Comparison of ENCODE assay signal across 14 cellular contexts in genomic region chr10:48418189-48418588, GRCh38.
"Had no signal": no experiment of that assay in that cellular context is flagged by ENCODE, and none has a peak within 500 bp of the region (broad histone marks: within the 10 kb centered on the region; RNA-seq: fewer than 3 reads in every experiment).

No MANE protein-coding gene starts in this region.

- H3K27ac ChIP-seq: right lobe of liver, suprapubic skin had no signal

- H3K27ac Mint-ChIP-seq: activated naive CD4-positive, alpha-beta T cell treated with anti-CD3 and anti-CD28 coated beads, Interleukin-2, amount 50 U/mL, for 72 hours; stimulated activated naive CD8-positive, alpha-beta T cell treated with anti-CD3 and anti-CD28 coated beads, Interleukin-15, Interleukin-2, amounts not matched to agents 100 ng/mL and 50 ng/mL, for 24 hours had no signal

- DNase-seq: activated CD4-positive, alpha-beta T cell treated with anti-CD3 and anti-CD28 coated beads for 1 hour; activated CD4-positive, alpha-beta T cell treated with anti-CD3 and anti-CD28 coated beads, Interleukin-2, amount 50 U/mL, for 48 hours; activated T-cell treated with anti-CD3 and anti-CD28 coated beads, Interleukin-2, amount 50 U/mL, for 1 hour; central memory CD4-positive, alpha-beta T cell; cortex of kidney; effector CD8-positive, alpha-beta T cell; foreskin keratinocyte; glutamatergic neuron; hypothalamus; right lobe of liver had no signal

- H3K4me1 ChIP-seq: right lobe of liver had no signal

- H3K36me3 ChIP-seq: right lobe of liver had no signal

- H3K4me3 Mint-ChIP-seq: stimulated activated naive CD8-positive, alpha-beta T cell treated with anti-CD3 and anti-CD28 coated beads, Interleukin-15, Interleukin-2, amounts not matched to agents 100 ng/mL and 50 ng/mL, for 24 hours; type B pancreatic cell had no signal

- H3K9me3 Mint-ChIP-seq: stimulated activated naive CD8-positive, alpha-beta T cell treated with anti-CD3 and anti-CD28 coated beads, Interleukin-15, Interleukin-2, amounts not matched to agents 100 ng/mL and 50 ng/mL, for 24 hours had no signal

- H3K9me3 ChIP-seq: right lobe of liver, suprapubic skin had no signal

- H3K27me3 ChIP-seq: foreskin keratinocyte, right lobe of liver, suprapubic skin had no signal

- H3K27me3 Mint-ChIP-seq: stimulated activated naive CD8-positive, alpha-beta T cell treated with anti-CD3 and anti-CD28 coated beads, Interleukin-15, Interleukin-2, amounts not matched to agents 100 ng/mL and 50 ng/mL, for 24 hours; type B pancreatic cell had no signal

- H3K4me3 ChIP-seq: right lobe of liver, suprapubic skin had no signal
